In the genomic region with DNA sequence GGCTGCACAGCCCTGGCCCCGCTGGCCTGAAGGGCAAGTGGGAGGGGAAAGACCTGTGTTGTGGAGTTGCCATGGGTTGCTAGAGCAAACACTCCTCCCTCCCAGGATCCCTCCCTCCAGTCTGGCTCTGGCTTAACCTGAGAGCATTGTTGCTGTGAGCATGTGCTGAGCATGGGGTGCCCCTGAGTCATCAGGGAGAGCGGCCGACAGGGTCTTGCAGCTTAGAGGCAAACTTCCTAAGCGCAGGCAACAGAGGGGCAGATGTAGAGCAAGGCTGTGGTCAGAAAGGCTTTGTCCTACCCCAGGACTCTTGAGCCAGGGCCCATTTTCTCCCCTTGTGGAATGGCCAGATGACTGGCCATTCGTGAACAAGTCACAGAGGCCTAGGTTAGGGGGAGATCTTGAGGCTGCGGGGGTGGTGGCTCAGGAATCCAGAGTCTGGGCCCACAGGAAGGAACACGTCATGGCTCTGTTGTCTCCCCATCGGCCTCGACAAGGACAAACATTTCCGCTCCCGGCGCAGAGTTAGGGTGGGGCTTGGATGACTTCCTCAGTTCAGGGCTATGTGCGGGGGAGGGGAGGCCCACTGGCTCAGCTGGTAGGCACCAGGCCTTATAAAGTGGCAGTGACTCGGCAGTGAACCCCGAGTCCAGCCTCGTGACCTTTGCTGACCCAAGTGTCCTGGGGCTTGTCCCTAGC, we compare ENCODE assay signal across 1 cellular context.
TF ChIP-seq lines count a peak whose summit lies in the region.

No MANE protein-coding gene starts in this region.

TF ChIP-seq in HepG2, 621 proteins besides CTCF, POLR2A, EP300 and RAD21 (continued from another document and continues in another):
- TF ChIP-seq, protein P1, sequence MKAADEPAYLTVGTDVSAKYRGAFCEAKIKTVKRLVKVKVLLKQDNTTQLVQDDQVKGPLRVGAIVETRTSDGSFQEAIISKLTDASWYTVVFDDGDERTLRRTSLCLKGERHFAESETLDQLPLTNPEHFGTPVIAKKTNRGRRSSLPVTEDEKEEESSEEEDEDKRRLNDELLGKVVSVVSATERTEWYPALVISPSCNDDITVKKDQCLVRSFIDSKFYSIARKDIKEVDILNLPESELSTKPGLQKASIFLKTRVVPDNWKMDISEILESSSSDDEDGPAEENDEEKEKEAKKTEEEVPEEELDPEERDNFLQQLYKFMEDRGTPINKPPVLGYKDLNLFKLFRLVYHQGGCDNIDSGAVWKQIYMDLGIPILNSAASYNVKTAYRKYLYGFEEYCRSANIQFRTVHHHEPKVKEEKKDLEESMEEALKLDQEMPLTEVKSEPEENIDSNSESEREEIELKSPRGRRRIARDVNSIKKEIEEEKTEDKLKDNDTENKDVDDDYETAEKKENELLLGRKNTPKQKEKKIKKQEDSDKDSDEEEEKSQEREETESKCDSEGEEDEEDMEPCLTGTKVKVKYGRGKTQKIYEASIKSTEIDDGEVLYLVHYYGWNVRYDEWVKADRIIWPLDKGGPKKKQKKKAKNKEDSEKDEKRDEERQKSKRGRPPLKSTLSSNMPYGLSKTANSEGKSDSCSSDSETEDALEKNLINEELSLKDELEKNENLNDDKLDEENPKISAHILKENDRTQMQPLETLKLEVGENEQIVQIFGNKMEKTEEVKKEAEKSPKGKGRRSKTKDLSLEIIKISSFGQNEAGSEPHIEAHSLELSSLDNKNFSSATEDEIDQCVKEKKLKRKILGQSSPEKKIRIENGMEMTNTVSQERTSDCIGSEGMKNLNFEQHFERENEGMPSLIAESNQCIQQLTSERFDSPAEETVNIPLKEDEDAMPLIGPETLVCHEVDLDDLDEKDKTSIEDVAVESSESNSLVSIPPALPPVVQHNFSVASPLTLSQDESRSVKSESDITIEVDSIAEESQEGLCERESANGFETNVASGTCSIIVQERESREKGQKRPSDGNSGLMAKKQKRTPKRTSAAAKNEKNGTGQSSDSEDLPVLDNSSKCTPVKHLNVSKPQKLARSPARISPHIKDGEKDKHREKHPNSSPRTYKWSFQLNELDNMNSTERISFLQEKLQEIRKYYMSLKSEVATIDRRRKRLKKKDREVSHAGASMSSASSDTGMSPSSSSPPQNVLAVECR (CRISPR knock-in tag; IDR thresholded peaks at IDR 0.05; ENCODE audit: borderline replicate concordance) = peak; percentile 86; the same call in 1 of the 2 replicates
- TF ChIP-seq, protein P2, sequence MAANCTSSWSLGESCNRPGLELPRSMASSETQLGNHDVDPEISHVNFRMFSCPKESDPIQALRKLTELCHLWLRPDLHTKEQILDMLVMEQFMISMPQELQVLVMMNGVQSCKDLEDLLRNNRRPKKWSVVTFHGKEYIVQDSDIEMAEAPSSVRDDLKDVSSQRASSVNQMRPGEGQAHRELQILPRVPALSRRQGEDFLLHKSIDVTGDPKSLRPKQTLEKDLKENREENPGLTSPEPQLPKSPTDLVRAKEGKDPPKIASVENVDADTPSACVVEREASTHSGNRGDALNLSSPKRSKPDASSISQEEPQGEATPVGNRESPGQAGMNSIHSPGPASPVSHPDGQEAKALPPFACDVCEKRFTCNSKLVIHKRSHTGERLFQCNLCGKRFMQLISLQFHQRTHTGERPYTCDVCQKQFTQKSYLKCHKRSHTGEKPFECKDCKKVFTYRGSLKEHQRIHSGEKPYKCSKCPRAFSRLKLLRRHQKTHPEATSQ (CRISPR knock-in tag; IDR thresholded peaks at IDR 0.05; ENCODE audit: borderline replicate concordance) = no peak
- no peak for TF ChIP-seq TBP (CRISPR knock-in tag; IDR thresholded peaks at IDR 0.05)
- TF ChIP-seq, protein P3, sequence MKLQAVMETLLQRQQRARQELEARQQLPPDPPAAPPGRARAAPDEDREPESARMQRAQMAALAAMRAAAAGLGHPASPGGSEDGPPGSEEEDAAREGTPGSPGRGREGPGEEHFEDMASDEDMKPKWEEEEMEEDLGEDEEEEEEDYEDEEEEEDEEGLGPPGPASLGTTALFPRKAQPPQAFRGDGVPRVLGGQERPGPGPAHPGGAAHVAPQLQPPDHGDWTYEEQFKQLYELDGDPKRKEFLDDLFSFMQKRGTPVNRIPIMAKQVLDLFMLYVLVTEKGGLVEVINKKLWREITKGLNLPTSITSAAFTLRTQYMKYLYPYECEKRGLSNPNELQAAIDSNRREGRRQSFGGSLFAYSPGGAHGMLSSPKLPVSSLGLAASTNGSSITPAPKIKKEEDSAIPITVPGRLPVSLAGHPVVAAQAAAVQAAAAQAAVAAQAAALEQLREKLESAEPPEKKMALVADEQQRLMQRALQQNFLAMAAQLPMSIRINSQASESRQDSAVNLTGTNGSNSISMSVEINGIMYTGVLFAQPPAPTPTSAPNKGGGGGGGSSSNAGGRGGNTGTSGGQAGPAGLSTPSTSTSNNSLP (IDR thresholded peaks at IDR 0.05; ENCODE audit: low read depth, low read length) = no peak
- TF ChIP-seq IRX3 (CRISPR knock-in tag; IDR thresholded peaks at IDR 0.05; ENCODE audit: borderline replicate concordance, low read depth) = no peak
- no peak; the same call in 1 of the 2 replicates for TF ChIP-seq ZNF124 (CRISPR knock-in tag; IDR thresholded peaks at IDR 0.05)
- peak; percentile 41; the same call in 1 of the 2 replicates for TF ChIP-seq ZNF30 (CRISPR knock-in tag; IDR thresholded peaks at IDR 0.05)
- no peak for TF ChIP-seq MTF1 (CRISPR knock-in tag; IDR thresholded peaks at IDR 0.05)
- TF ChIP-seq KLF15 (CRISPR knock-in tag; IDR thresholded peaks at IDR 0.05; ENCODE audit: borderline replicate concordance) = no peak
- peak; percentile 75; the same call in 1 of the 2 replicates for TF ChIP-seq NCOA1 (CRISPR knock-in tag; IDR thresholded peaks at IDR 0.05)
- no peak for TF ChIP-seq NFATC3 (CRISPR knock-in tag; IDR thresholded peaks at IDR 0.05)
- TF ChIP-seq, protein P4, sequence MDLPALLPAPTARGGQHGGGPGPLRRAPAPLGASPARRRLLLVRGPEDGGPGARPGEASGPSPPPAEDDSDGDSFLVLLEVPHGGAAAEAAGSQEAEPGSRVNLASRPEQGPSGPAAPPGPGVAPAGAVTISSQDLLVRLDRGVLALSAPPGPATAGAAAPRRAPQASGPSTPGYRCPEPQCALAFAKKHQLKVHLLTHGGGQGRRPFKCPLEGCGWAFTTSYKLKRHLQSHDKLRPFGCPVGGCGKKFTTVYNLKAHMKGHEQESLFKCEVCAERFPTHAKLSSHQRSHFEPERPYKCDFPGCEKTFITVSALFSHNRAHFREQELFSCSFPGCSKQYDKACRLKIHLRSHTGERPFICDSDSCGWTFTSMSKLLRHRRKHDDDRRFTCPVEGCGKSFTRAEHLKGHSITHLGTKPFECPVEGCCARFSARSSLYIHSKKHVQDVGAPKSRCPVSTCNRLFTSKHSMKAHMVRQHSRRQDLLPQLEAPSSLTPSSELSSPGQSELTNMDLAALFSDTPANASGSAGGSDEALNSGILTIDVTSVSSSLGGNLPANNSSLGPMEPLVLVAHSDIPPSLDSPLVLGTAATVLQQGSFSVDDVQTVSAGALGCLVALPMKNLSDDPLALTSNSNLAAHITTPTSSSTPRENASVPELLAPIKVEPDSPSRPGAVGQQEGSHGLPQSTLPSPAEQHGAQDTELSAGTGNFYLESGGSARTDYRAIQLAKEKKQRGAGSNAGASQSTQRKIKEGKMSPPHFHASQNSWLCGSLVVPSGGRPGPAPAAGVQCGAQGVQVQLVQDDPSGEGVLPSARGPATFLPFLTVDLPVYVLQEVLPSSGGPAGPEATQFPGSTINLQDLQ (CRISPR knock-in tag; IDR thresholded peaks at IDR 0.05) = no peak; the same call in 1 of the 2 replicates
- TF ChIP-seq ZNF326 (CRISPR knock-in tag; IDR thresholded peaks at IDR 0.05; ENCODE audit: borderline replicate concordance) = peak; percentile 45; the same call in 1 of the 2 replicates
- no peak for TF ChIP-seq SAFB2 (CRISPR knock-in tag; IDR thresholded peaks at IDR 0.05; ENCODE audit: borderline replicate concordance, low read depth)
- no peak; the same call in 1 of the 2 replicates for TF ChIP-seq ZNF264 (CRISPR knock-in tag; IDR thresholded peaks at IDR 0.05)
- peak; percentile 94 for TF ChIP-seq HNRNPLL (IDR thresholded peaks at IDR 0.05; ENCODE audit: low read depth, low read length, poor library complexity, severe bottlenecking)
- TF ChIP-seq TOE1 (CRISPR knock-in tag; IDR thresholded peaks at IDR 0.05) = no peak
- peak; percentile 96; the same call in 1 of the 2 replicates for TF ChIP-seq ZNF816 (CRISPR knock-in tag; IDR thresholded peaks at IDR 0.05; ENCODE audit: borderline replicate concordance)
- TF ChIP-seq EED (CRISPR knock-in tag; IDR thresholded peaks at IDR 0.05) = no peak; the same call in 1 of the 2 replicates
- TF ChIP-seq, protein P5, sequence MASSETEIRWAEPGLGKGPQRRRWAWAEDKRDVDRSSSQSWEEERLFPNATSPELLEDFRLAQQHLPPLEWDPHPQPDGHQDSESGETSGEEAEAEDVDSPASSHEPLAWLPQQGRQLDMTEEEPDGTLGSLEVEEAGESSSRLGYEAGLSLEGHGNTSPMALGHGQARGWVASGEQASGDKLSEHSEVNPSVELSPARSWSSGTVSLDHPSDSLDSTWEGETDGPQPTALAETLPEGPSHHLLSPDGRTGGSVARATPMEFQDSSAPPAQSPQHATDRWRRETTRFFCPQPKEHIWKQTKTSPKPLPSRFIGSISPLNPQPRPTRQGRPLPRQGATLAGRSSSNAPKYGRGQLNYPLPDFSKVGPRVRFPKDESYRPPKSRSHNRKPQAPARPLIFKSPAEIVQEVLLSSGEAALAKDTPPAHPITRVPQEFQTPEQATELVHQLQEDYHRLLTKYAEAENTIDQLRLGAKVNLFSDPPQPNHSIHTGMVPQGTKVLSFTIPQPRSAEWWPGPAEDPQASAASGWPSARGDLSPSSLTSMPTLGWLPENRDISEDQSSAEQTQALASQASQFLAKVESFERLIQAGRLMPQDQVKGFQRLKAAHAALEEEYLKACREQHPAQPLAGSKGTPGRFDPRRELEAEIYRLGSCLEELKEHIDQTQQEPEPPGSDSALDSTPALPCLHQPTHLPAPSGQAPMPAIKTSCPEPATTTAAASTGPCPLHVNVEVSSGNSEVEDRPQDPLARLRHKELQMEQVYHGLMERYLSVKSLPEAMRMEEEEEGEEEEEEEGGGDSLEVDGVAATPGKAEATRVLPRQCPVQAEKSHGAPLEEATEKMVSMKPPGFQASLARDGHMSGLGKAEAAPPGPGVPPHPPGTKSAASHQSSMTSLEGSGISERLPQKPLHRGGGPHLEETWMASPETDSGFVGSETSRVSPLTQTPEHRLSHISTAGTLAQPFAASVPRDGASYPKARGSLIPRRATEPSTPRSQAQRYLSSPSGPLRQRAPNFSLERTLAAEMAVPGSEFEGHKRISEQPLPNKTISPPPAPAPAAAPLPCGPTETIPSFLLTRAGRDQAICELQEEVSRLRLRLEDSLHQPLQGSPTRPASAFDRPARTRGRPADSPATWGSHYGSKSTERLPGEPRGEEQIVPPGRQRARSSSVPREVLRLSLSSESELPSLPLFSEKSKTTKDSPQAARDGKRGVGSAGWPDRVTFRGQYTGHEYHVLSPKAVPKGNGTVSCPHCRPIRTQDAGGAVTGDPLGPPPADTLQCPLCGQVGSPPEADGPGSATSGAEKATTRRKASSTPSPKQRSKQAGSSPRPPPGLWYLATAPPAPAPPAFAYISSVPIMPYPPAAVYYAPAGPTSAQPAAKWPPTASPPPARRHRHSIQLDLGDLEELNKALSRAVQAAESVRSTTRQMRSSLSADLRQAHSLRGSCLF (CRISPR knock-in tag; IDR thresholded peaks at IDR 0.05; ENCODE audit: borderline replicate concordance) = no peak
- TF ChIP-seq JARID2 (CRISPR knock-in tag; IDR thresholded peaks at IDR 0.05; ENCODE audit: insufficient replicate concordance) = no peak
- no peak for TF ChIP-seq KAT7 (CRISPR knock-in tag; IDR thresholded peaks at IDR 0.05; ENCODE audit: borderline replicate concordance)
- peak; percentile 86 for TF ChIP-seq NFKB2 (CRISPR knock-in tag; IDR thresholded peaks at IDR 0.05; ENCODE audit: borderline replicate concordance)
- TF ChIP-seq, protein P6, sequence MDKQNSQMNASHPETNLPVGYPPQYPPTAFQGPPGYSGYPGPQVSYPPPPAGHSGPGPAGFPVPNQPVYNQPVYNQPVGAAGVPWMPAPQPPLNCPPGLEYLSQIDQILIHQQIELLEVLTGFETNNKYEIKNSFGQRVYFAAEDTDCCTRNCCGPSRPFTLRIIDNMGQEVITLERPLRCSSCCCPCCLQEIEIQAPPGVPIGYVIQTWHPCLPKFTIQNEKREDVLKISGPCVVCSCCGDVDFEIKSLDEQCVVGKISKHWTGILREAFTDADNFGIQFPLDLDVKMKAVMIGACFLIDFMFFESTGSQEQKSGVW (CRISPR knock-in tag; IDR thresholded peaks at IDR 0.05; ENCODE audit: borderline replicate concordance) = no peak; the same call in 1 of the 2 replicates
- TF ChIP-seq PLRG1 (conservative IDR thresholded peaks at IDR 0.05) = no peak
- TF ChIP-seq, protein P7, sequence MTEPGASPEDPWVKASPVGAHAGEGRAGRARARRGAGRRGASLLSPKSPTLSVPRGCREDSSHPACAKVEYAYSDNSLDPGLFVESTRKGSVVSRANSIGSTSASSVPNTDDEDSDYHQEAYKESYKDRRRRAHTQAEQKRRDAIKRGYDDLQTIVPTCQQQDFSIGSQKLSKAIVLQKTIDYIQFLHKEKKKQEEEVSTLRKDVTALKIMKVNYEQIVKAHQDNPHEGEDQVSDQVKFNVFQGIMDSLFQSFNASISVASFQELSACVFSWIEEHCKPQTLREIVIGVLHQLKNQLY (CRISPR knock-in tag; IDR thresholded peaks at IDR 0.05) = peak; percentile 86
- no peak for TF ChIP-seq ZNF10 (CRISPR knock-in tag; IDR thresholded peaks at IDR 0.05; ENCODE audit: borderline replicate concordance, low read depth)
- no peak for TF ChIP-seq ZNF496 (CRISPR knock-in tag; IDR thresholded peaks at IDR 0.05; ENCODE audit: insufficient replicate concordance)
- peak; percentile 49; the same call in 1 of the 2 replicates for TF ChIP-seq AKAP8 (CRISPR knock-in tag; IDR thresholded peaks at IDR 0.05)
- peak; percentile 84 for TF ChIP-seq ARNTL (CRISPR knock-in tag; IDR thresholded peaks at IDR 0.05)
- peak; percentile 49; the same call in 1 of the 2 replicates for TF ChIP-seq ZFP82 (CRISPR knock-in tag; IDR thresholded peaks at IDR 0.05; ENCODE audit: borderline replicate concordance)
- peak; percentile 94; the same call in 1 of the 2 replicates for TF ChIP-seq ZNF550 (CRISPR knock-in tag; IDR thresholded peaks at IDR 0.05; ENCODE audit: borderline replicate concordance)
- no peak for TF ChIP-seq ZNF20 (CRISPR knock-in tag; IDR thresholded peaks at IDR 0.05)
- TF ChIP-seq ADNP (CRISPR knock-in tag; IDR thresholded peaks at IDR 0.05) = no peak
- TF ChIP-seq ZNF660 (CRISPR knock-in tag; IDR thresholded peaks at IDR 0.05; ENCODE audit: borderline replicate concordance, low read depth) = no peak
- TF ChIP-seq, protein P8, sequence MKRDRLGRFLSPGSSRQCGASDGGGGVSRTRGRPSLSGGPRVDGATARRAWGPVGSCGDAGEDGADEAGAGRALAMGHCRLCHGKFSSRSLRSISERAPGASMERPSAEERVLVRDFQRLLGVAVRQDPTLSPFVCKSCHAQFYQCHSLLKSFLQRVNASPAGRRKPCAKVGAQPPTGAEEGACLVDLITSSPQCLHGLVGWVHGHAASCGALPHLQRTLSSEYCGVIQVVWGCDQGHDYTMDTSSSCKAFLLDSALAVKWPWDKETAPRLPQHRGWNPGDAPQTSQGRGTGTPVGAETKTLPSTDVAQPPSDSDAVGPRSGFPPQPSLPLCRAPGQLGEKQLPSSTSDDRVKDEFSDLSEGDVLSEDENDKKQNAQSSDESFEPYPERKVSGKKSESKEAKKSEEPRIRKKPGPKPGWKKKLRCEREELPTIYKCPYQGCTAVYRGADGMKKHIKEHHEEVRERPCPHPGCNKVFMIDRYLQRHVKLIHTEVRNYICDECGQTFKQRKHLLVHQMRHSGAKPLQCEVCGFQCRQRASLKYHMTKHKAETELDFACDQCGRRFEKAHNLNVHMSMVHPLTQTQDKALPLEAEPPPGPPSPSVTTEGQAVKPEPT (CRISPR knock-in tag; IDR thresholded peaks at IDR 0.05; ENCODE audit: low read depth) = no peak
